Comparison of ENCODE assay signal across 1 cellular context in genomic region chr13:50357586-50358118, GRCh38.
A peak's percentile ranks its signal among the peaks of the same experiment; 100 is the strongest.
TF ChIP-seq lines count a peak whose summit lies in the region.

No MANE protein-coding gene starts in this region.

TF ChIP-seq in HEK293, 187 proteins besides CTCF, POLR2A, EP300 and RAD21 (continued from another document and continues in another):
- TF ChIP-seq ZBTB44 (tag by site-specific recombination; IDR thresholded peaks at IDR 0.05) (peak; percentile 86; the same call in 1 of the 2 replicates), FEZF1 (tag by site-specific recombination; IDR thresholded peaks at IDR 0.05) (peak; percentile 97), ZNF639 (tag by site-specific recombination; IDR thresholded peaks at IDR 0.05) (peak; percentile 96), KLF8 (tag by site-specific recombination; IDR thresholded peaks at IDR 0.05) (peak; percentile 72), ZSCAN18 (tag by site-specific recombination; IDR thresholded peaks at IDR 0.05) (no peak), ZNF530 (tag by site-specific recombination; IDR thresholded peaks at IDR 0.05; ENCODE audit: low read depth) (no peak), TSHZ1 (tag by site-specific recombination; IDR thresholded peaks at IDR 0.05; ENCODE audit: borderline replicate concordance) (peak; percentile 92), ZFHX2 (tag by site-specific recombination; conservative IDR thresholded peaks at IDR 0.05) (no peak), ZNF223 (tag by site-specific recombination; IDR thresholded peaks at IDR 0.05) (no peak), ZNF132 (tag by site-specific recombination; IDR thresholded peaks at IDR 0.05; ENCODE audit: borderline replicate concordance) (no peak), ZNF157 (tag by site-specific recombination; IDR thresholded peaks at IDR 0.05) (no peak), PRDM4 (tag by site-specific recombination; IDR thresholded peaks at IDR 0.05) (peak; percentile 79), ZNF423 (tag by site-specific recombination; IDR thresholded peaks at IDR 0.05) (no peak), TRIM28 (IDR thresholded peaks at IDR 0.05; ENCODE audit: borderline replicate concordance, low read length) (peak; percentile 20; the same call in 1 of the 2 replicates), ZBTB7A (tag by site-specific recombination; IDR thresholded peaks at IDR 0.05; ENCODE audit: low read depth) (no peak), ZNF221 (tag by site-specific recombination; IDR thresholded peaks at IDR 0.05; ENCODE audit: borderline replicate concordance) (no peak), ZBTB49 (tag by site-specific recombination; IDR thresholded peaks at IDR 0.05; ENCODE audit: low read depth) (no peak), ZNF184 (tag by site-specific recombination; IDR thresholded peaks at IDR 0.05) (peak; percentile 91), ZNF48 (tag by site-specific recombination; IDR thresholded peaks at IDR 0.05) (no peak), ZNF560 (tag by site-specific recombination; IDR thresholded peaks at IDR 0.05; ENCODE audit: borderline replicate concordance) (no peak), ZNF274 (IDR thresholded peaks at IDR 0.05; ENCODE audit: low read length) (no peak), ZNF274 (tag by site-specific recombination; IDR thresholded peaks at IDR 0.05; ENCODE audit: borderline replicate concordance) (no peak), ZNF776 (tag by site-specific recombination; IDR thresholded peaks at IDR 0.05; ENCODE audit: borderline replicate concordance) (no peak), ZNF214 (tag by site-specific recombination; IDR thresholded peaks at IDR 0.05; ENCODE audit: borderline replicate concordance) (no peak), ZNF777 (tag by site-specific recombination; IDR thresholded peaks at IDR 0.05; ENCODE audit: borderline replicate concordance) (no peak), ZNF623 (tag by site-specific recombination; IDR thresholded peaks at IDR 0.05) (0 out of 2 replicates have a peak, but pooled peaks have one; percentile 15), ZNF18 (tag by site-specific recombination; IDR thresholded peaks at IDR 0.05) (0 out of 2 replicates have a peak, but pooled peaks have one; percentile 41), YY1 (tag by site-specific recombination; IDR thresholded peaks at IDR 0.05) (no peak), ZNF488 (tag by site-specific recombination; IDR thresholded peaks at IDR 0.05) (no peak), ZNF596 (tag by site-specific recombination; IDR thresholded peaks at IDR 0.05) (no peak), ZNF654 (tag by site-specific recombination; IDR thresholded peaks at IDR 0.05; ENCODE audit: low read depth) (no peak), ZNF692 (tag by site-specific recombination; IDR thresholded peaks at IDR 0.05) (peak; percentile 75), ZBTB8A (tag by site-specific recombination; IDR thresholded peaks at IDR 0.05) (peak; percentile 53), OSR2 (tag by site-specific recombination; IDR thresholded peaks at IDR 0.05) (peak; percentile 66), BCL11B (tag by site-specific recombination; IDR thresholded peaks at IDR 0.05; ENCODE audit: low read depth) (0 out of 2 replicates have a peak, but pooled peaks have one; percentile 67), ZNF23 (tag by site-specific recombination; IDR thresholded peaks at IDR 0.05; ENCODE audit: borderline replicate concordance) (no peak), ZBTB21 (tag by site-specific recombination; IDR thresholded peaks at IDR 0.05) (peak; percentile 96), ZNF146 (tag by site-specific recombination; IDR thresholded peaks at IDR 0.05) (0 out of 2 replicates have a peak, but pooled peaks have one; percentile 24), ZNF558 (tag by site-specific recombination; IDR thresholded peaks at IDR 0.05) (peak; percentile 91), SETDB1 (IDR thresholded peaks at IDR 0.05; ENCODE audit: insufficient read length, low read length) (no peak), MEIS1 (CRISPR knock-in tag; IDR thresholded peaks at IDR 0.05; ENCODE audit: borderline replicate concordance) (peak; percentile 20; the same call in 1 of the 2 replicates), ZNF555 (tag by site-specific recombination; conservative IDR thresholded peaks at IDR 0.05) (no peak), ZNF335 (tag by site-specific recombination; conservative IDR thresholded peaks at IDR 0.05) (peak; percentile 34), ZNF791 (tag by site-specific recombination; IDR thresholded peaks at IDR 0.05) (no peak), ZNF311 (tag by site-specific recombination; IDR thresholded peaks at IDR 0.05; ENCODE audit: borderline replicate concordance) (no peak), ZNF76 (tag by site-specific recombination; IDR thresholded peaks at IDR 0.05; ENCODE audit: borderline replicate concordance, low read depth) (peak; percentile 61; the same call in 1 of the 2 replicates), ZSCAN4 (tag by site-specific recombination; IDR thresholded peaks at IDR 0.05) (peak; percentile 70)
